ENCODE assay signal across 8 cellular contexts in the genomic region with DNA sequence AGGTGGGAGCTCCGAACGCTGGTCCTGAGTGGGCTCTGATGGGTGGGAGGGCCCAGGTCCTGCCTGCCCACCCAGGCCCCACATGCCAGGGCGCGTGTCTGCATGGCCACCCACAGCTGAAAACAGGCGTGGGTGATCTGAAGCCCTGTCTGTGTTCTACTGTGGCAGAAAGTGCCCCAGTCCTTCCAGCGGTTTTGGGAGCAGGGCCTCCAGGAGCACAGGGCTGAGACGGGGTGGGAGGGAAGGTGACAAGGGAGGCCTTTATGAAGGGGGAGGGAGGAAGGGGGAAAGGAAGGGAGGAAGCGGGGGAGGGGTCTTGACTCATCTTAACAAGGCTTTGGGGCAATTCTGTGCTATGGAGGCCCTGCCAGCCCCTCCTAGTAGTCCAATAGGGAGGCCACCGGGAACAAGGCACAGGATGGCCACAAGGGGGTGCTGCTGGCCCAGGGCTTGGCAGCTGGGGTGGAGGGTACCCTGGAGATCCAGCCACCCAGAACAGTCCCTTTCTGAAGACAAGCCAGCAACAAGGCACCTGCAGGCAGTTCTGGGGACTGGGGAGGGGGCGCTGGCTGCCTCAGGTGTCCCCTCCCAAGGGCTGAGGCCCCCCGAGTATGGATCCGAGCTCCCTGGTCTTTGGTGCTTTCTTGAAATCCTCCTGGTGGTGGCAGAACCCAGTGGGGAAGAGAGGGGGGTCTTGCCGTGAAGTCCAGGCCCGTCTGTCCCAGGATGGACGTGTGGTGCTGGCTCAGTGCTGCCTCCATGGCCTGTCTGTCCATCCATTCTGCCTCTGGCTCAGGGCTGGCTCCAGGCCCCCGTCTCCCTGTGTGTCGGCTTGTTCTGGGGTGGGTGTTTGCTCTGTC. TPM values are rescaled to one million over a fixed set of nuclear protein-coding genes. Genes with fewer than 3 reads are reported as not detected.
A peak's percentile ranks its signal among the peaks of the same experiment; 100 is the strongest.
DNase-seq lines count a peak whose midpoint lies in the region; ATAC-seq and TF ChIP-seq lines count a peak whose summit lies in the region.

No MANE protein-coding gene starts in this region.

- peaks cover 10% of the 10 kb centered on the region for H3K27me3 Mint-ChIP-seq in CD4-positive, CD25-positive, alpha-beta regulatory T cell
- H3K27me3 Mint-ChIP-seq in naive B cell = no peaks in the 10 kb centered on the region

- no peaks in the 10 kb centered on the region for H3K79me2 ChIP-seq in OCI-LY1 (ENCODE audit: insufficient read depth, low read length)

- H3K27ac ChIP-seq in CD4-positive, CD25-positive, alpha-beta regulatory T cell (ENCODE audit: insufficient read depth, low read length, poor library complexity, severe bottlenecking) = no peak overlapping the region
- H3K27ac ChIP-seq in OCI-LY1 (ENCODE audit: low read depth, low read length, poor library complexity, severe bottlenecking) = no peak overlapping the region

- ATAC-seq in CD4-positive, CD25-positive, alpha-beta regulatory T cell (ENCODE audit: low read depth in 2 of 2) = peak; percentile 40 to 54
- ATAC-seq in HG02885 (IDR thresholded peaks at IDR 0.05; ENCODE audit: poor library complexity, unreplicated experiment) = peak; percentile 40
- ATAC-seq in naive B cell (ENCODE audit: low read depth in 2 of 2) = peak; percentile 46 to 49
- no peak for ATAC-seq in GM21723 (IDR thresholded peaks at IDR 0.05; ENCODE audit: unreplicated experiment)

- peaks cover 3 to 7% (median 4%) of the 10 kb centered on the region in 4 donors for H3K4me1 Mint-ChIP-seq in CD4-positive, CD25-positive, alpha-beta regulatory T cell
- H3K4me1 Mint-ChIP-seq in naive B cell = peaks cover 24 to 50% (median 42%) of the 10 kb centered on the region in 3 donors

- H3F3A ChIP-seq in OCI-LY1 (ENCODE audit: insufficient read depth, low read length) = no peaks in the 10 kb centered on the region

- H3K9me3 Mint-ChIP-seq in CD4-positive, CD25-positive, alpha-beta regulatory T cell = peaks cover 0 to under 1% (median 0%) of the 10 kb centered on the region in 7 donors
- no peaks in the 10 kb centered on the region for H3K9me3 Mint-ChIP-seq in naive B cell

- H2AFZ ChIP-seq in OCI-LY1 (ENCODE audit: low read length) = no peak overlapping the region

- H3K4me3 ChIP-seq in CD4-positive, CD25-positive, alpha-beta regulatory T cell (ENCODE audit: low read depth, low read length) = no peak overlapping the region
- H3K4me3 ChIP-seq in OCI-LY1 (ENCODE audit: low read depth, low read length, poor library complexity, severe bottlenecking) (no peak overlapping the region), epithelial cell of proximal tubule (ENCODE audit: low read depth, low read length) (no peak overlapping the region)

- no peaks in the 10 kb centered on the region for H3K36me3 Mint-ChIP-seq in CD4-positive, CD25-positive, alpha-beta regulatory T cell
- no peaks in the 10 kb centered on the region for H3K36me3 Mint-ChIP-seq in naive B cell

- H3K9me3 ChIP-seq in CD4-positive, CD25-positive, alpha-beta regulatory T cell (ENCODE audit: control insufficient read depth in 2 of 2, low read length in 2 of 2) = no peaks in the 10 kb centered on the region
- no peaks in the 10 kb centered on the region for H3K9me3 ChIP-seq in OCI-LY1 (ENCODE audit: low read length)

- H3K4me2 ChIP-seq in OCI-LY1 (ENCODE audit: low read length) = no peak overlapping the region

- peaks cover 8% of the 10 kb centered on the region for H3K4me1 ChIP-seq in CD4-positive, CD25-positive, alpha-beta regulatory T cell (ENCODE audit: control insufficient read depth, insufficient read depth, low read length, poor library complexity, severe bottlenecking)
- peaks cover 6% of the 10 kb centered on the region for H3K4me1 ChIP-seq in OCI-LY1 (ENCODE audit: insufficient read depth, low read length, severe bottlenecking)

- no peaks in the 10 kb centered on the region for H4K20me1 ChIP-seq in OCI-LY1 (ENCODE audit: insufficient read depth, low read length)

- peak; percentile 51 to 70 (median 62) for DNase-seq in CD4-positive, CD25-positive, alpha-beta regulatory T cell
- DNase-seq in activated T-cell treated with anti-CD3 and anti-CD28 coated beads for 1 hour (ENCODE audit: low read depth) = peak; percentile 77
- no peak for DNase-seq in epithelial cell of proximal tubule (ENCODE audit: low read depth)
- DNase-seq in naive B cell = peak; percentile 67
- peak; percentile 46 to 55 for DNase-seq in stimulated activated CD8-positive, alpha-beta memory T cell treated with anti-CD3 and anti-CD28 coated beads, Interleukin-7, amount 100 ng/mL, for 48 hours (ENCODE audit: extremely low read depth in 1 of 2, low read depth in 1 of 2)

- H3K36me3 ChIP-seq in CD4-positive, CD25-positive, alpha-beta regulatory T cell (ENCODE audit: control insufficient read depth, insufficient read depth, low read length) = no peaks in the 10 kb centered on the region
- no peaks in the 10 kb centered on the region for H3K36me3 ChIP-seq in OCI-LY1 (ENCODE audit: insufficient read depth, low read length)

- no peak overlapping the region for H3K4me3 Mint-ChIP-seq in CD4-positive, CD25-positive, alpha-beta regulatory T cell
- peak overlapping the region in 1 of 8 donors; percentile 47 for H3K4me3 Mint-ChIP-seq in naive B cell

- TF ChIP-seq CTCF in OCI-LY1 (IDR thresholded peaks at IDR 0.05; ENCODE audit: low read length) = peak; percentile 75
- TF ChIP-seq CTCF in epithelial cell of proximal tubule (conservative IDR thresholded peaks at IDR 0.05; ENCODE audit: low read depth, low read length) = peak; percentile 86

- no peaks in the 10 kb centered on the region for H3K9me2 ChIP-seq in OCI-LY1 (ENCODE audit: low read depth, low read length)

- H3K9ac ChIP-seq in OCI-LY1 (ENCODE audit: low read length) = no peak overlapping the region

- H3K27me3 ChIP-seq in CD4-positive, CD25-positive, alpha-beta regulatory T cell (ENCODE audit: control insufficient read depth, insufficient read depth, low read length) = no peaks in the 10 kb centered on the region
- no peaks in the 10 kb centered on the region for H3K27me3 ChIP-seq in OCI-LY1 (ENCODE audit: insufficient read depth, low read length)

- H3K27ac Mint-ChIP-seq in CD4-positive, CD25-positive, alpha-beta regulatory T cell = no peak overlapping the region
- peak overlapping the region in 5 of 6 donors; percentile 47 to 91 (median 63) for H3K27ac Mint-ChIP-seq in naive B cell

RNA-seq across cellular contexts. Expression of gene FADS3, which starts 6.3 kb away (rescaled TPM):
- total RNA-seq in CD4-positive, CD25-positive, alpha-beta regulatory T cell = 15.8 TPM
- 1 to 10 TPM in 3 of 4 donors, under 1 TPM in 1; 0.87 to 2.1 (median 1.3) TPM for polyA plus RNA-seq in CD4-positive, CD25-positive, alpha-beta regulatory T cell
- total RNA-seq in epithelial cell of proximal tubule = 40.7 and 48.0 TPM in 2 replicates
- polyA plus RNA-seq in naive B cell (ENCODE audit: low read depth in 6 of 6) = 10 to 100 TPM; 27.6 to 41.3 (median 34.4) TPM

RNA-seq across cellular contexts. Expression of gene RAB3IL1, which starts 19.7 kb away (rescaled TPM):
- total RNA-seq in CD4-positive, CD25-positive, alpha-beta regulatory T cell = not detected
- not detected for polyA plus RNA-seq in CD4-positive, CD25-positive, alpha-beta regulatory T cell
- total RNA-seq in epithelial cell of proximal tubule = 0.12 and 0.22 TPM in 2 replicates
- polyA plus RNA-seq in naive B cell (ENCODE audit: low read depth in 6 of 6) = not detected

RNA-seq across cellular contexts. Expression of gene BEST1, which starts 52.5 kb away (rescaled TPM):
- total RNA-seq in CD4-positive, CD25-positive, alpha-beta regulatory T cell = 0.15 TPM
- polyA plus RNA-seq in CD4-positive, CD25-positive, alpha-beta regulatory T cell = 1 to 10 TPM; 1.2 to 1.8 (median 1.5) TPM
- total RNA-seq in epithelial cell of proximal tubule = 0.12 TPM in 1 of 2 replicates, not detected in the other
- polyA plus RNA-seq in naive B cell (ENCODE audit: low read depth in 6 of 6) = 1 to 10 TPM; 1.4 to 3.3 (median 2.6) TPM

Comparison
In these comparisons a context has a peak if more than half of its experiments do, and no peak if none do; other contexts are left out.
1. H3K27ac Mint-ChIP-seq: peak in naive B cell (5 of 6); none in CD4-positive, CD25-positive, alpha-beta regulatory T cell (0 of 3).